ENCODE assay signal across 23 cellular contexts in genomic region chr11:27039873-27040272, GRCh38. TPM values are rescaled to one million over a fixed set of nuclear protein-coding genes. Genes with fewer than 3 reads are reported as not detected.
DNase-seq lines count a peak whose midpoint lies in the region; ATAC-seq and TF ChIP-seq lines count a peak whose summit lies in the region.
"Had no signal": no experiment of that assay in that cellular context is flagged by ENCODE, and none has a peak within 500 bp of the region (broad histone marks: within the 10 kb centered on the region; RNA-seq: fewer than 3 reads in every experiment).

No MANE protein-coding gene starts in this region.

- no peak overlapping the region for H3T11ph ChIP-seq in H9 (ENCODE audit: low read length)

- WGBS in H9 (ENCODE audit: extremely low coverage, insufficient read length, low lambda C conversion rate), result no CpG with 5 or more reads among the region's 3 CpGs

- H3K27ac Mint-ChIP-seq in H9, result peak overlapping the region in 2 of 3 experiments; percentile 37 to 59; a peak in 2 of 7 replicates
- H3K27ac Mint-ChIP-seq: IgD-negative memory B cell, memory B cell had no signal

- H3K18ac ChIP-seq in H9 (ENCODE audit: insufficient read length, low read depth, low read length), result no peak overlapping the region

- H3K9ac ChIP-seq in H9 (ENCODE audit: extremely low read depth, insufficient read length, low read length), result no peak overlapping the region
- H3K9ac ChIP-seq: BLaER1 had no signal

- H2BK15ac ChIP-seq in H9 (ENCODE audit: low read depth, low read length), result no peak overlapping the region

- no peak overlapping the region for H4K5ac ChIP-seq in H9 (ENCODE audit: insufficient read length, low read depth, low read length)

- H3K27me3 ChIP-seq in H9 (ENCODE audit: insufficient read depth, low read length), result no peaks in the 10 kb centered on the region
- H3K27me3 ChIP-seq in ascending aorta, result no peaks in the 10 kb centered on the region
- no peaks in the 10 kb centered on the region for H3K27me3 ChIP-seq in foreskin keratinocyte
- H3K27me3 ChIP-seq: BLaER1, neutrophil, sigmoid colon, upper lobe of left lung had no signal

- H3K27me3 Mint-ChIP-seq in H9 (ENCODE audit: low read depth), result no peaks in the 10 kb centered on the region
- H3K27me3 Mint-ChIP-seq: IgD-negative memory B cell, memory B cell had no signal

- no peak overlapping the region for H2BK120ac ChIP-seq in H9 (ENCODE audit: low read depth, low read length, poor library complexity, severe bottlenecking)

- no peaks in the 10 kb centered on the region for H3K36me3 ChIP-seq in ascending aorta
- H3K36me3 ChIP-seq: BLaER1, neutrophil, sigmoid colon, upper lobe of left lung, WERI-Rb-1 had no signal

- DNase-seq in H9 (no peak), ascending aorta (ENCODE audit: low spot score in 2 of 2) (no peak), foreskin keratinocyte (no peak), putamen (ENCODE audit: low spot score) (peak; percentile 2), activated T-cell treated with anti-CD3 and anti-CD28 coated beads for 4 hours (no peak), ACHN (no peak)
- no peak for DNase-seq in stimulated activated CD4-positive, alpha-beta T cell treated with anti-CD3 and anti-CD28 coated beads, Interleukin-4, amount 100 ng/mL, for 4 hours
- DNase-seq: activated gamma-delta T cell; effector memory CD4-positive, alpha-beta T cell; foreskin melanocyte; GOT3; NCI-H345; sigmoid colon; stimulated activated CD4-positive, alpha-beta T cell treated with anti-CD3 and anti-CD28 coated beads, Interleukin-4, amount 100 ng/mL, for 1 hour; SW 1271; upper lobe of left lung; WERI-Rb-1 had no signal

- no peak overlapping the region for H3K27ac ChIP-seq in H9 (ENCODE audit: insufficient read length, low read depth, low read length)
- peak overlapping the region; percentile 9 to 42 for H3K27ac ChIP-seq in ascending aorta
- no peak overlapping the region for H3K27ac ChIP-seq in foreskin keratinocyte
- H3K27ac ChIP-seq: BLaER1, neutrophil, sigmoid colon, upper lobe of left lung, WERI-Rb-1 had no signal

- intact Hi-C loops in ascending aorta (cut with DNase I), result no loop called here

- in situ Hi-C loops in ACHN (cut with HindIII; ENCODE audit: low pct_ligation_motif_present, low pct_unique_long_range_greater_than_20kb, low sequenced_read_pairs), result no loop called here

- H3K4ac ChIP-seq in H9 (ENCODE audit: low read depth, low read length), result no peak overlapping the region

- no peak overlapping the region for H2BK5ac ChIP-seq in H9 (ENCODE audit: insufficient read length, low read length)

- H2BK12ac ChIP-seq in H9 (ENCODE audit: insufficient read length, low read depth, low read length), result no peak overlapping the region

- no peak overlapping the region for H3K4me3 ChIP-seq in ascending aorta
- H3K4me3 ChIP-seq: BLaER1, sigmoid colon, upper lobe of left lung had no signal

- H3K9me3 ChIP-seq in H9 (ENCODE audit: control insufficient read depth, low read depth, low read length), result no peaks in the 10 kb centered on the region
- peaks cover 0 to 19% of the 10 kb centered on the region in 2 donors for H3K9me3 ChIP-seq in ascending aorta
- H3K9me3 ChIP-seq: BLaER1, neutrophil had no signal

- H2AK5ac ChIP-seq in H9 (ENCODE audit: insufficient read length, low read length), result no peak overlapping the region

- H4K91ac ChIP-seq in H9 (ENCODE audit: insufficient read length, low read depth, low read length), result no peak overlapping the region

- H3K4me2 ChIP-seq in H9 (ENCODE audit: insufficient read depth, insufficient read length, low read length), result no peak overlapping the region
- H3K4me2 ChIP-seq: BLaER1 had no signal

- H2AFZ ChIP-seq in H9 (ENCODE audit: low read length), result peak overlapping the region; percentile 97

- no peak overlapping the region for H3K4me3 Mint-ChIP-seq in H9
- H3K4me3 Mint-ChIP-seq: IgD-negative memory B cell, memory B cell had no signal

- H3K14ac ChIP-seq in H9 (ENCODE audit: insufficient read depth, low read length), result peak overlapping the region; percentile 45; the same call in 1 of the 2 replicates

- H4K20me1 ChIP-seq in H9 (ENCODE audit: control insufficient read depth, insufficient read depth, insufficient read length), result no peaks in the 10 kb centered on the region
- H4K20me1 ChIP-seq: BLaER1 had no signal

- H3K4me1 Mint-ChIP-seq in H9, result peaks cover 18 to 19% of the 10 kb centered on the region in 2 experiments
- H3K4me1 Mint-ChIP-seq: IgD-negative memory B cell, memory B cell had no signal

- no peaks in the 10 kb centered on the region for H3K79me2 ChIP-seq in H9 (ENCODE audit: insufficient read depth, low read length)

- peaks cover 15 to 32% of the 10 kb centered on the region in 2 experiments for H3K9me3 Mint-ChIP-seq in H9

- no peak overlapping the region for H3K23ac ChIP-seq in H9 (ENCODE audit: insufficient read length, low read depth, low read length)

- ATAC-seq in foreskin keratinocyte (peak; percentile 57), GM19455 (IDR thresholded peaks at IDR 0.05; ENCODE audit: unreplicated experiment) (no peak)

- H3K56ac ChIP-seq in H9 (ENCODE audit: insufficient read length, low read depth, low read length), result no peak overlapping the region

- H2BK20ac ChIP-seq in H9 (ENCODE audit: low read depth, low read length, poor library complexity, severe bottlenecking), result no peak overlapping the region

- H3K36me3 Mint-ChIP-seq in H9 (ENCODE audit: insufficient read depth in 1 of 3, low read depth in 3 of 3), result peaks cover 3 to 20% (median 14%) of the 10 kb centered on the region in 3 experiments; a peak in 5 of 7 replicates
- H3K36me3 Mint-ChIP-seq: IgD-negative memory B cell, memory B cell had no signal

- H3K23me2 ChIP-seq in H9 (ENCODE audit: insufficient read length, low read depth, low read length, poor library complexity, severe bottlenecking), result no peaks in the 10 kb centered on the region

- H4K8ac ChIP-seq in H9 (replicated peaks; ENCODE audit: insufficient read length, low read depth, low read length), result no peak overlapping the region

- H3K4me1 ChIP-seq in H9 (ENCODE audit: insufficient read depth, low read length), result no peaks in the 10 kb centered on the region; the same call in 1 of the 2 replicates
- no peaks in the 10 kb centered on the region for H3K4me1 ChIP-seq in ascending aorta
- peaks cover 10% of the 10 kb centered on the region for H3K4me1 ChIP-seq in foreskin keratinocyte
- H3K4me1 ChIP-seq: BLaER1, upper lobe of left lung had no signal

- H3K79me1 ChIP-seq in H9 (ENCODE audit: insufficient read depth, low read depth, low read length, poor library complexity, severe bottlenecking), result no peaks in the 10 kb centered on the region

- peak; percentile 44; the same call in 2 of the 3 replicates for TF ChIP-seq CTCF in H9 (conservative IDR thresholded peaks at IDR 0.05)
- TF ChIP-seq CTCF in ascending aorta (IDR thresholded peaks at IDR 0.05), result no peak
- peak; percentile 56 for TF ChIP-seq CTCF in foreskin keratinocyte (conservative IDR thresholded peaks at IDR 0.05)

RNA-seq across cellular contexts. Expression of gene BBOX1, which starts 0.7 kb away (rescaled TPM):
- total RNA-seq in H9 (2021) (not detected in 2 replicates), ascending aorta (not detected), foreskin keratinocyte (not detected in 2 replicates)
- polyA plus RNA-seq in foreskin keratinocyte, result not detected in 2 replicates
- total RNA-seq: activated CD8-positive, alpha-beta memory T cell treated with anti-CD3 and anti-CD28 coated beads for 36 hours; sigmoid colon had no signal
- polyA plus RNA-seq: IgD-negative memory B cell, sigmoid colon had no signal

RNA-seq across cellular contexts. Expression of gene FIBIN, which starts 46.0 kb away (rescaled TPM):
- total RNA-seq in H9 (2021), result not detected in 2 replicates
- total RNA-seq in ascending aorta, result 59.1 TPM
- total RNA-seq in foreskin keratinocyte, result 0.21 and 0.41 TPM in 2 replicates
- polyA plus RNA-seq in foreskin keratinocyte, result 0.19 and 0.36 TPM in 2 replicates
- total RNA-seq: activated CD8-positive, alpha-beta memory T cell treated with anti-CD3 and anti-CD28 coated beads for 36 hours had no signal
- polyA plus RNA-seq: IgD-negative memory B cell had no signal

Comparison
In these comparisons a context has a peak if more than half of its experiments do, and no peak if none do; other contexts are left out.
1. H3K27ac ChIP-seq: peak in ascending aorta (2 of 2); none in H9 (single experiment) and foreskin keratinocyte (single experiment).
2. CTCF ChIP-seq: peak in H9 (single experiment) and foreskin keratinocyte (single experiment); none in ascending aorta (0 of 3).
3. RNA of gene FIBIN, which starts 46.0 kb away (total RNA-seq): 59.1 TPM in ascending aorta (single experiment); 0.21 to 0.41 TPM in foreskin keratinocyte and not detected in H9; every median in the first group is over 10 times any median in the second.